1 cellular context compared by ENCODE assay signal in the genomic region with DNA sequence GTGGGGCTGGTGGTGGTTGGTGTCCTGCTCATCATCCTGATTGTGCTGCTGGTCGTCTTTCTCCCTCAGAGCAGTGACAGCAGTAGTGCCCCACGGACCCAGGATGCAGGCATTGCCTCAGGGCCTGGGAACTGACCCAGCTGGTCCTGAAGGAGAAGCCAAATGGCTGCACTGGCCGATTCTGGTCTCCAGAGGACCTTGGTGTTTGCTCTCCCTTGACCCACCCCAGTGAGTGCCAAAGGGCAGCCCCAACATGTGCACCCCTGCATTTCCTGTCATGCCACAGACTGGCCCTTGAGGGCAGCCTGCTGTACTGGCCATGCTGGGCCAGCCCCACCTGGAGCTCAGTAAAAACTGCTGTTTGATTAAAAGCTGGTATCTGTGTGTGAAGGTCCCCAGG.
TF ChIP-seq lines count a peak whose summit lies in the region.

No MANE protein-coding gene starts in this region.

TF ChIP-seq in HepG2, 621 proteins besides CTCF, POLR2A, EP300 and RAD21 (continued from another document and continues in another):
- TF ChIP-seq REXO4 (CRISPR knock-in tag; IDR thresholded peaks at IDR 0.05; ENCODE audit: borderline replicate concordance) (no peak), ZMYM2 (CRISPR knock-in tag; IDR thresholded peaks at IDR 0.05) (no peak), ZMYM3 (CRISPR knock-in tag; IDR thresholded peaks at IDR 0.05) (peak; percentile 23; the same call in 1 of the 2 replicates), MAF1 (CRISPR knock-in tag; IDR thresholded peaks at IDR 0.05; ENCODE audit: borderline replicate concordance) (0 out of 2 replicates have a peak, but pooled peaks have one; percentile 48), ZNF589 (CRISPR knock-in tag; conservative IDR thresholded peaks at IDR 0.05) (no peak), ZNF30 (CRISPR knock-in tag; IDR thresholded peaks at IDR 0.05) (no peak), YY1 (IDR thresholded peaks at IDR 0.05; ENCODE audit: insufficient read depth, insufficient replicate concordance, low read depth, low read length) (no peak), PCBP2 (optimal IDR thresholded peaks at IDR 0.05; ENCODE audit: low read depth, low read length, poor library complexity, severe bottlenecking) (no peak), HNF4G (IDR thresholded peaks at IDR 0.05; ENCODE audit: borderline replicate concordance, low read depth, low read length) (peak; percentile 57), HNF4G (CRISPR knock-in tag; IDR thresholded peaks at IDR 0.05; ENCODE audit: borderline replicate concordance, low read depth) (peak; percentile 68), FOXK1 (CRISPR knock-in tag; IDR thresholded peaks at IDR 0.05; ENCODE audit: borderline replicate concordance, low read depth) (no peak), ATF7-NPFF (CRISPR knock-in tag; IDR thresholded peaks at IDR 0.05; ENCODE audit: low read depth) (no peak), ZSCAN9 (CRISPR knock-in tag; IDR thresholded peaks at IDR 0.05; ENCODE audit: borderline replicate concordance) (no peak), CAMTA2 (CRISPR knock-in tag; IDR thresholded peaks at IDR 0.05; ENCODE audit: borderline replicate concordance) (0 out of 2 replicates have a peak, but pooled peaks have one; percentile 62), PREB (CRISPR knock-in tag; IDR thresholded peaks at IDR 0.05) (no peak), ZNF879 (CRISPR knock-in tag; IDR thresholded peaks at IDR 0.05) (no peak), KMT2A (CRISPR knock-in tag; IDR thresholded peaks at IDR 0.05) (0 out of 2 replicates have a peak, but pooled peaks have one; percentile 54), ZNF788 (CRISPR knock-in tag; IDR thresholded peaks at IDR 0.05; ENCODE audit: borderline replicate concordance) (no peak), KAT7 (CRISPR knock-in tag; IDR thresholded peaks at IDR 0.05; ENCODE audit: borderline replicate concordance) (no peak), ARID3A (IDR thresholded peaks at IDR 0.05; ENCODE audit: low read depth, low read length) (no peak), ZNF12 (CRISPR knock-in tag; IDR thresholded peaks at IDR 0.05) (no peak), CEBPB (IDR thresholded peaks at IDR 0.05; ENCODE audit: borderline replicate concordance, low read depth, low read length) (no peak), NCOA1 (CRISPR knock-in tag; IDR thresholded peaks at IDR 0.05) (no peak)
- TF ChIP-seq, protein P1, sequence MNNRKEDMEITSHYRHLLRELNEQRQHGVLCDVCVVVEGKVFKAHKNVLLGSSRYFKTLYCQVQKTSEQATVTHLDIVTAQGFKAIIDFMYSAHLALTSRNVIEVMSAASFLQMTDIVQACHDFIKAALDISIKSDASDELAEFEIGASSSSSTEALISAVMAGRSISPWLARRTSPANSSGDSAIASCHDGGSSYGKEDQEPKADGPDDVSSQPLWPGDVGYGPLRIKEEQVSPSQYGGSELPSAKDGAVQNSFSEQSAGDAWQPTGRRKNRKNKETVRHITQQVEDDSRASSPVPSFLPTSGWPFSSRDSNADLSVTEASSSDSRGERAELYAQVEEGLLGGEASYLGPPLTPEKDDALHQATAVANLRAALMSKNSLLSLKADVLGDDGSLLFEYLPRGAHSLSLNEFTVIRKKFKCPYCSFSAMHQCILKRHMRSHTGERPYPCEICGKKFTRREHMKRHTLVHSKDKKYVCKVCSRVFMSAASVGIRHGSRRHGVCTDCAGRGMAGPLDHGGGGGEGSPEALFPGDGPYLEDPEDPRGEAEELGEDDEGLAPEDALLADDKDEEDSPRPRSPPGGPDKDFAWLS (CRISPR knock-in tag; IDR thresholded peaks at IDR 0.05; ENCODE audit: borderline replicate concordance), result no peak
- TF ChIP-seq, protein P2, sequence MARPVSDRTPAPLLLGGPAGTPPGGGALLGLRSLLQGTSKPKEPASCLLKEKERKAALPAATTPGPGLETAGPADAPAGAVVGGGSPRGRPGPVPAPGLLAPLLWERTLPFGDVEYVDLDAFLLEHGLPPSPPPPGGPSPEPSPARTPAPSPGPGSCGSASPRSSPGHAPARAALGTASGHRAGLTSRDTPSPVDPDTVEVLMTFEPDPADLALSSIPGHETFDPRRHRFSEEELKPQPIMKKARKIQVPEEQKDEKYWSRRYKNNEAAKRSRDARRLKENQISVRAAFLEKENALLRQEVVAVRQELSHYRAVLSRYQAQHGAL (CRISPR knock-in tag; IDR thresholded peaks at IDR 0.05; ENCODE audit: not compliant biosample characterization), result no peak
- TF ChIP-seq, protein P3, sequence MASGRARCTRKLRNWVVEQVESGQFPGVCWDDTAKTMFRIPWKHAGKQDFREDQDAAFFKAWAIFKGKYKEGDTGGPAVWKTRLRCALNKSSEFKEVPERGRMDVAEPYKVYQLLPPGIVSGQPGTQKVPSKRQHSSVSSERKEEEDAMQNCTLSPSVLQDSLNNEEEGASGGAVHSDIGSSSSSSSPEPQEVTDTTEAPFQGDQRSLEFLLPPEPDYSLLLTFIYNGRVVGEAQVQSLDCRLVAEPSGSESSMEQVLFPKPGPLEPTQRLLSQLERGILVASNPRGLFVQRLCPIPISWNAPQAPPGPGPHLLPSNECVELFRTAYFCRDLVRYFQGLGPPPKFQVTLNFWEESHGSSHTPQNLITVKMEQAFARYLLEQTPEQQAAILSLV (CRISPR knock-in tag; IDR thresholded peaks at IDR 0.05; ENCODE audit: borderline replicate concordance), result no peak
- TF ChIP-seq, protein P4, sequence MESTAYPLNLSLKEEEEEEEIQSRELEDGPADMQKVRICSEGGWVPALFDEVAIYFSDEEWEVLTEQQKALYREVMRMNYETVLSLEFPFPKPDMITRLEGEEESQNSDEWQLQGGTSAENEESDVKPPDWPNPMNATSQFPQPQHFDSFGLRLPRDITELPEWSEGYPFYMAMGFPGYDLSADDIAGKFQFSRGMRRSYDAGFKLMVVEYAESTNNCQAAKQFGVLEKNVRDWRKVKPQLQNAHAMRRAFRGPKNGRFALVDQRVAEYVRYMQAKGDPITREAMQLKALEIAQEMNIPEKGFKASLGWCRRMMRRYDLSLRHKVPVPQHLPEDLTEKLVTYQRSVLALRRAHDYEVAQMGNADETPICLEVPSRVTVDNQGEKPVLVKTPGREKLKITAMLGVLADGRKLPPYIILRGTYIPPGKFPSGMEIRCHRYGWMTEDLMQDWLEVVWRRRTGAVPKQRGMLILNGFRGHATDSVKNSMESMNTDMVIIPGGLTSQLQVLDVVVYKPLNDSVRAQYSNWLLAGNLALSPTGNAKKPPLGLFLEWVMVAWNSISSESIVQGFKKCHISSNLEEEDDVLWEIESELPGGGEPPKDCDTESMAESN (CRISPR knock-in tag; conservative IDR thresholded peaks at IDR 0.05), result no peak
- TF ChIP-seq, protein P5, sequence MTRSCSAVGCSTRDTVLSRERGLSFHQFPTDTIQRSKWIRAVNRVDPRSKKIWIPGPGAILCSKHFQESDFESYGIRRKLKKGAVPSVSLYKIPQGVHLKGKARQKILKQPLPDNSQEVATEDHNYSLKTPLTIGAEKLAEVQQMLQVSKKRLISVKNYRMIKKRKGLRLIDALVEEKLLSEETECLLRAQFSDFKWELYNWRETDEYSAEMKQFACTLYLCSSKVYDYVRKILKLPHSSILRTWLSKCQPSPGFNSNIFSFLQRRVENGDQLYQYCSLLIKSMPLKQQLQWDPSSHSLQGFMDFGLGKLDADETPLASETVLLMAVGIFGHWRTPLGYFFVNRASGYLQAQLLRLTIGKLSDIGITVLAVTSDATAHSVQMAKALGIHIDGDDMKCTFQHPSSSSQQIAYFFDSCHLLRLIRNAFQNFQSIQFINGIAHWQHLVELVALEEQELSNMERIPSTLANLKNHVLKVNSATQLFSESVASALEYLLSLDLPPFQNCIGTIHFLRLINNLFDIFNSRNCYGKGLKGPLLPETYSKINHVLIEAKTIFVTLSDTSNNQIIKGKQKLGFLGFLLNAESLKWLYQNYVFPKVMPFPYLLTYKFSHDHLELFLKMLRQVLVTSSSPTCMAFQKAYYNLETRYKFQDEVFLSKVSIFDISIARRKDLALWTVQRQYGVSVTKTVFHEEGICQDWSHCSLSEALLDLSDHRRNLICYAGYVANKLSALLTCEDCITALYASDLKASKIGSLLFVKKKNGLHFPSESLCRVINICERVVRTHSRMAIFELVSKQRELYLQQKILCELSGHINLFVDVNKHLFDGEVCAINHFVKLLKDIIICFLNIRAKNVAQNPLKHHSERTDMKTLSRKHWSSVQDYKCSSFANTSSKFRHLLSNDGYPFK (CRISPR knock-in tag; IDR thresholded peaks at IDR 0.05; ENCODE audit: borderline replicate concordance), result no peak
- TF ChIP-seq, protein P6, sequence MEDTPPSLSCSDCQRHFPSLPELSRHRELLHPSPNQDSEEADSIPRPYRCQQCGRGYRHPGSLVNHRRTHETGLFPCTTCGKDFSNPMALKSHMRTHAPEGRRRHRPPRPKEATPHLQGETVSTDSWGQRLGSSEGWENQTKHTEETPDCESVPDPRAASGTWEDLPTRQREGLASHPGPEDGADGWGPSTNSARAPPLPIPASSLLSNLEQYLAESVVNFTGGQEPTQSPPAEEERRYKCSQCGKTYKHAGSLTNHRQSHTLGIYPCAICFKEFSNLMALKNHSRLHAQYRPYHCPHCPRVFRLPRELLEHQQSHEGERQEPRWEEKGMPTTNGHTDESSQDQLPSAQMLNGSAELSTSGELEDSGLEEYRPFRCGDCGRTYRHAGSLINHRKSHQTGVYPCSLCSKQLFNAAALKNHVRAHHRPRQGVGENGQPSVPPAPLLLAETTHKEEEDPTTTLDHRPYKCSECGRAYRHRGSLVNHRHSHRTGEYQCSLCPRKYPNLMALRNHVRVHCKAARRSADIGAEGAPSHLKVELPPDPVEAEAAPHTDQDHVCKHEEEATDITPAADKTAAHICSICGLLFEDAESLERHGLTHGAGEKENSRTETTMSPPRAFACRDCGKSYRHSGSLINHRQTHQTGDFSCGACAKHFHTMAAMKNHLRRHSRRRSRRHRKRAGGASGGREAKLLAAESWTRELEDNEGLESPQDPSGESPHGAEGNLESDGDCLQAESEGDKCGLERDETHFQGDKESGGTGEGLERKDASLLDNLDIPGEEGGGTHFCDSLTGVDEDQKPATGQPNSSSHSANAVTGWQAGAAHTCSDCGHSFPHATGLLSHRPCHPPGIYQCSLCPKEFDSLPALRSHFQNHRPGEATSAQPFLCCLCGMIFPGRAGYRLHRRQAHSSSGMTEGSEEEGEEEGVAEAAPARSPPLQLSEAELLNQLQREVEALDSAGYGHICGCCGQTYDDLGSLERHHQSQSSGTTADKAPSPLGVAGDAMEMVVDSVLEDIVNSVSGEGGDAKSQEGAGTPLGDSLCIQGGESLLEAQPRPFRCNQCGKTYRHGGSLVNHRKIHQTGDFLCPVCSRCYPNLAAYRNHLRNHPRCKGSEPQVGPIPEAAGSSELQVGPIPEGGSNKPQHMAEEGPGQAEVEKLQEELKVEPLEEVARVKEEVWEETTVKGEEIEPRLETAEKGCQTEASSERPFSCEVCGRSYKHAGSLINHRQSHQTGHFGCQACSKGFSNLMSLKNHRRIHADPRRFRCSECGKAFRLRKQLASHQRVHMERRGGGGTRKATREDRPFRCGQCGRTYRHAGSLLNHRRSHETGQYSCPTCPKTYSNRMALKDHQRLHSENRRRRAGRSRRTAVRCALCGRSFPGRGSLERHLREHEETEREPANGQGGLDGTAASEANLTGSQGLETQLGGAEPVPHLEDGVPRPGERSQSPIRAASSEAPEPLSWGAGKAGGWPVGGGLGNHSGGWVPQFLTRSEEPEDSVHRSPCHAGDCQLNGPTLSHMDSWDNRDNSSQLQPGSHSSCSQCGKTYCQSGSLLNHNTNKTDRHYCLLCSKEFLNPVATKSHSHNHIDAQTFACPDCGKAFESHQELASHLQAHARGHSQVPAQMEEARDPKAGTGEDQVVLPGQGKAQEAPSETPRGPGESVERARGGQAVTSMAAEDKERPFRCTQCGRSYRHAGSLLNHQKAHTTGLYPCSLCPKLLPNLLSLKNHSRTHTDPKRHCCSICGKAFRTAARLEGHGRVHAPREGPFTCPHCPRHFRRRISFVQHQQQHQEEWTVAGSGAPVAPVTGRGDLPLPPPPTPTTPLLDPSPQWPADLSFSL (CRISPR knock-in tag; IDR thresholded peaks at IDR 0.05), result no peak
- TF ChIP-seq, protein P7, sequence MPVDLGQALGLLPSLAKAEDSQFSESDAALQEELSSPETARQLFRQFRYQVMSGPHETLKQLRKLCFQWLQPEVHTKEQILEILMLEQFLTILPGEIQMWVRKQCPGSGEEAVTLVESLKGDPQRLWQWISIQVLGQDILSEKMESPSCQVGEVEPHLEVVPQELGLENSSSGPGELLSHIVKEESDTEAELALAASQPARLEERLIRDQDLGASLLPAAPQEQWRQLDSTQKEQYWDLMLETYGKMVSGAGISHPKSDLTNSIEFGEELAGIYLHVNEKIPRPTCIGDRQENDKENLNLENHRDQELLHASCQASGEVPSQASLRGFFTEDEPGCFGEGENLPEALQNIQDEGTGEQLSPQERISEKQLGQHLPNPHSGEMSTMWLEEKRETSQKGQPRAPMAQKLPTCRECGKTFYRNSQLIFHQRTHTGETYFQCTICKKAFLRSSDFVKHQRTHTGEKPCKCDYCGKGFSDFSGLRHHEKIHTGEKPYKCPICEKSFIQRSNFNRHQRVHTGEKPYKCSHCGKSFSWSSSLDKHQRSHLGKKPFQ (CRISPR knock-in tag; IDR thresholded peaks at IDR 0.05; ENCODE audit: insufficient replicate concordance), result no peak
- TF ChIP-seq, protein P8, sequence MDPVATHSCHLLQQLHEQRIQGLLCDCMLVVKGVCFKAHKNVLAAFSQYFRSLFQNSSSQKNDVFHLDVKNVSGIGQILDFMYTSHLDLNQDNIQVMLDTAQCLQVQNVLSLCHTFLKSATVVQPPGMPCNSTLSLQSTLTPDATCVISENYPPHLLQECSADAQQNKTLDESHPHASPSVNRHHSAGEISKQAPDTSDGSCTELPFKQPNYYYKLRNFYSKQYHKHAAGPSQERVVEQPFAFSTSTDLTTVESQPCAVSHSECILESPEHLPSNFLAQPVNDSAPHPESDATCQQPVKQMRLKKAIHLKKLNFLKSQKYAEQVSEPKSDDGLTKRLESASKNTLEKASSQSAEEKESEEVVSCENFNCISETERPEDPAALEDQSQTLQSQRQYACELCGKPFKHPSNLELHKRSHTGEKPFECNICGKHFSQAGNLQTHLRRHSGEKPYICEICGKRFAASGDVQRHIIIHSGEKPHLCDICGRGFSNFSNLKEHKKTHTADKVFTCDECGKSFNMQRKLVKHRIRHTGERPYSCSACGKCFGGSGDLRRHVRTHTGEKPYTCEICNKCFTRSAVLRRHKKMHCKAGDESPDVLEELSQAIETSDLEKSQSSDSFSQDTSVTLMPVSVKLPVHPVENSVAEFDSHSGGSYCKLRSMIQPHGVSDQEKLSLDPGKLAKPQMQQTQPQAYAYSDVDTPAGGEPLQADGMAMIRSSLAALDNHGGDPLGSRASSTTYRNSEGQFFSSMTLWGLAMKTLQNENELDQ (CRISPR knock-in tag; IDR thresholded peaks at IDR 0.05; ENCODE audit: borderline replicate concordance), result no peak
